ENCODE assay signal across 16 cellular contexts in genomic region chr7:32071466-32072091, GRCh38. TPM values are rescaled to one million over a fixed set of nuclear protein-coding genes. Genes with fewer than 3 reads are reported as not detected.
A peak's percentile ranks its signal among the peaks of the same experiment; 100 is the strongest.
DNase-seq lines count a peak whose midpoint lies in the region; ATAC-seq and TF ChIP-seq lines count a peak whose summit lies in the region.
"Had no signal": no experiment of that assay in that cellular context is flagged by ENCODE, and none has a peak within 500 bp of the region (broad histone marks: within the 10 kb centered on the region; RNA-seq: fewer than 3 reads in every experiment).

No MANE protein-coding gene starts in this region.

- WGBS in urinary bladder, result 39% methylated on average over 6 of the region's 6 CpGs

- peaks cover 85% of the 10 kb centered on the region for H3K27me3 ChIP-seq in cardiac muscle cell
- no peaks in the 10 kb centered on the region for H3K27me3 ChIP-seq in foreskin keratinocyte

- intact Hi-C loops in left cardiac atrium (cut with DNase I), result loop anchor here in 1 of 2 donors (5.0 kb wide), 1 partner anchor 81 kb away; no protein-coding TSS in a partner anchor

- H3K27ac ChIP-seq in cardiac muscle cell (no peak overlapping the region), urinary bladder (ENCODE audit: low read depth) (no peak overlapping the region), foreskin keratinocyte (no peak overlapping the region)

- no peaks in the 10 kb centered on the region for H3K9me3 Mint-ChIP-seq in nephron progenitor cell
- peaks cover 0 to 25% (median 4%) of the 10 kb centered on the region in 6 donors for H3K9me3 Mint-ChIP-seq in immature natural killer cell
- H3K9me3 Mint-ChIP-seq: activated B cell treated with CpG ODN at 0.5 μM for 24 hours had no signal

- H3K4me3 ChIP-seq in cardiac muscle cell (peak overlapping the region; percentile 45), epithelial cell of proximal tubule (ENCODE audit: low read depth, low read length) (peak overlapping the region; percentile 64), urinary bladder (ENCODE audit: low read depth, low read length) (peak overlapping the region; percentile 35)
- H3K4me3 ChIP-seq: HAP-1 had no signal

- H3K27ac Mint-ChIP-seq in nephron progenitor cell, result no peak overlapping the region
- H3K27ac Mint-ChIP-seq in immature natural killer cell, result no peak overlapping the region
- H3K27ac Mint-ChIP-seq: activated B cell treated with CpG ODN at 0.5 μM for 24 hours; activated T-cell treated with anti-CD3 and anti-CD28 coated beads, Interleukin-2, amount 50 U/mL, for 24 hours had no signal

- H3K4me1 Mint-ChIP-seq in nephron progenitor cell (peaks cover 33% of the 10 kb centered on the region), immature natural killer cell (peaks cover 0 to 8% of the 10 kb centered on the region in 2 donors)
- H3K4me1 Mint-ChIP-seq: activated B cell treated with CpG ODN at 0.5 μM for 24 hours had no signal

- H3K36me3 Mint-ChIP-seq in nephron progenitor cell (ENCODE audit: low read depth) (no peaks in the 10 kb centered on the region), immature natural killer cell (no peaks in the 10 kb centered on the region)

- H3K4me3 Mint-ChIP-seq in nephron progenitor cell, result peak overlapping the region; percentile 88
- peak overlapping the region in 2 of 5 donors; percentile 52 to 60 for H3K4me3 Mint-ChIP-seq in immature natural killer cell
- H3K4me3 Mint-ChIP-seq: activated B cell treated with CpG ODN at 0.5 μM for 24 hours; activated T-cell treated with anti-CD3 and anti-CD28 coated beads, Interleukin-2, amount 50 U/mL, for 24 hours had no signal

- TF ChIP-seq CTCF in cardiac muscle cell (IDR thresholded peaks at IDR 0.05; ENCODE audit: low read depth, low read length), result no peak
- no peak for TF ChIP-seq CTCF in epithelial cell of proximal tubule (conservative IDR thresholded peaks at IDR 0.05; ENCODE audit: low read depth, low read length)
- TF ChIP-seq CTCF in nephron progenitor cell (IDR thresholded peaks at IDR 0.05), result no peak
- no peak for TF ChIP-seq CTCF in foreskin keratinocyte (conservative IDR thresholded peaks at IDR 0.05)

- ATAC-seq in left cardiac atrium (no peak), foreskin keratinocyte (no peak)
- ATAC-seq: gastrocnemius medialis had no signal

- no peaks in the 10 kb centered on the region for H3K9me3 ChIP-seq in cardiac muscle cell (ENCODE audit: low read depth)
- H3K9me3 ChIP-seq: gastrocnemius medialis, HAP-1 had no signal

- no peaks in the 10 kb centered on the region for H3K36me3 ChIP-seq in cardiac muscle cell
- H3K36me3 ChIP-seq in urinary bladder (ENCODE audit: insufficient read depth), result no peaks in the 10 kb centered on the region
- H3K36me3 ChIP-seq: gastrocnemius medialis, HAP-1 had no signal

- no peaks in the 10 kb centered on the region for H3K4me1 ChIP-seq in cardiac muscle cell (ENCODE audit: low read depth)
- no peaks in the 10 kb centered on the region for H3K4me1 ChIP-seq in urinary bladder (ENCODE audit: insufficient read depth)
- H3K4me1 ChIP-seq in foreskin keratinocyte, result peaks cover 6% of the 10 kb centered on the region
- H3K4me1 ChIP-seq: gastrocnemius medialis, HAP-1 had no signal

- DNase-seq in cardiac muscle cell (ENCODE audit: low read depth in 1 of 2, low spot score in 1 of 2) (no peak), left cardiac atrium (no peak), epithelial cell of proximal tubule (ENCODE audit: low read depth) (no peak), nephron progenitor cell (no peak), cerebellum (ENCODE audit: low spot score) (no peak), immature natural killer cell (no peak), foreskin keratinocyte (no peak)
- DNase-seq: activated B cell treated with CpG ODN at 0.5 μM for 24 hours; activated T-cell treated with anti-CD3 and anti-CD28 coated beads, Interleukin-2, amount 50 U/mL, for 24 hours; cerebellar nuclear complex; DMS 273 treated with DMSO at 0.1 percent for 48 hours; gastrocnemius medialis; NCI-H1436 treated with DMSO at 0.1 percent for 48 hours; NCI-H82 had no signal

- H3K27me3 Mint-ChIP-seq in nephron progenitor cell (ENCODE audit: low read depth, poor library complexity) (peaks cover 82% of the 10 kb centered on the region), immature natural killer cell (ENCODE audit: low read depth in 3 of 3) (peaks cover 1 to 12% (median 12%) of the 10 kb centered on the region in 3 donors)

RNA-seq across cellular contexts. Expression of gene PDE1C, which starts 1.4 kb away (rescaled TPM):
- total RNA-seq in cardiac muscle cell, result 0.67 and 2.3 TPM in 2 replicates
- 0.38 and 0.81 TPM in 2 replicates for polyA plus RNA-seq in cardiac muscle cell
- 10 to 100 TPM; 44.2 to 50.8 TPM for total RNA-seq in left cardiac atrium
- 2.5 and 5.9 TPM in 2 replicates for total RNA-seq in epithelial cell of proximal tubule
- 20.4 TPM for total RNA-seq in urinary bladder
- polyA plus RNA-seq in urinary bladder, result 15.9 TPM
- 122 TPM for total RNA-seq in cerebellum
- under 1 TPM in 1 of 3 donors, not detected in 2; 0.09 TPM for polyA plus RNA-seq in immature natural killer cell
- 18.5 and 31.5 TPM in 2 replicates for total RNA-seq in foreskin keratinocyte
- polyA plus RNA-seq in foreskin keratinocyte, result 4.2 and 5.3 TPM in 2 replicates
- total RNA-seq: activated B cell treated with CpG ODN at 0.5 μM for 24 hours had no signal
